In genomic region chr7:45155357-45155900, GRCh38 we compare ENCODE assay signal across 23 cellular contexts. TPM values are rescaled to one million over a fixed set of nuclear protein-coding genes. Genes with fewer than 3 reads are reported as not detected.
"Had no signal": no experiment of that assay in that cellular context is flagged by ENCODE, and none has a peak within 500 bp of the region (broad histone marks: within the 10 kb centered on the region; RNA-seq: fewer than 3 reads in every experiment).

No MANE protein-coding gene starts in this region.

- H3K27ac ChIP-seq: adrenal gland, ascending aorta, cardiac muscle cell, heart left ventricle, uterus had no signal

- H3K9me3 Mint-ChIP-seq: activated CD4-positive, alpha-beta memory T cell treated with anti-CD3 and anti-CD28 coated beads for 36 hours; activated CD4-positive, alpha-beta T cell treated with anti-CD3 and anti-CD28 coated beads, Interleukin-2, amount 10 ng/mL, durations not matched to agents 24 days and 14 days; activated naive CD8-positive, alpha-beta T cell treated with anti-CD3 and anti-CD28 coated beads for 36 hours; activated T-cell treated with anti-CD3 and anti-CD28 coated beads, Interleukin-2, amount 50 U/mL, for 24 hours; activated T-helper 17 cell treated with anti-CD3 and anti-CD28 coated beads, Interleukin-2, amount 50 U/mL, for 72 hours; effector memory CD8-positive, alpha-beta T cell; immature natural killer cell; mesothelial cell of epicardium; naive B cell; stimulated activated naive CD8-positive, alpha-beta T cell treated with anti-CD3 and anti-CD28 coated beads, Interleukin-15, Interleukin-2, amounts not matched to agents 100 ng/mL and 50 ng/mL, for 24 hours had no signal

- H3K9me3 ChIP-seq: adrenal gland, ascending aorta, heart left ventricle, uterus had no signal

- H3K4me3 ChIP-seq: adrenal gland, ascending aorta, cardiac muscle cell, heart left ventricle, uterus had no signal

- H3K27me3 ChIP-seq: ascending aorta had no signal

- H3K36me3 ChIP-seq: adrenal gland, ascending aorta, cardiac muscle cell, heart left ventricle, uterus had no signal

- H3K36me3 Mint-ChIP-seq: activated CD4-positive, alpha-beta memory T cell treated with anti-CD3 and anti-CD28 coated beads for 36 hours; activated naive CD8-positive, alpha-beta T cell treated with anti-CD3 and anti-CD28 coated beads for 36 hours; brain; immature natural killer cell; mesothelial cell of epicardium; naive B cell had no signal

- H3K4me1 ChIP-seq: adrenal gland had no signal

- DNase-seq: cortex of kidney had no signal

- H3K4me1 Mint-ChIP-seq: mesothelial cell of epicardium had no signal

- H3K27ac Mint-ChIP-seq: activated CD4-positive, alpha-beta memory T cell treated with anti-CD3 and anti-CD28 coated beads for 36 hours; activated CD4-positive, alpha-beta T cell treated with anti-CD3 and anti-CD28 coated beads, Interleukin-2, amount 10 ng/mL, durations not matched to agents 24 days and 14 days; activated naive CD8-positive, alpha-beta T cell treated with anti-CD3 and anti-CD28 coated beads for 36 hours; activated T-cell treated with anti-CD3 and anti-CD28 coated beads, Interleukin-2, amount 50 U/mL, for 24 hours; activated T-helper 17 cell treated with anti-CD3 and anti-CD28 coated beads, Interleukin-2, amount 50 U/mL, for 72 hours; effector memory CD8-positive, alpha-beta T cell; immature natural killer cell; mesothelial cell of epicardium; stimulated activated naive CD8-positive, alpha-beta T cell treated with anti-CD3 and anti-CD28 coated beads, Interleukin-15, Interleukin-2, amounts not matched to agents 100 ng/mL and 50 ng/mL, for 24 hours; type B pancreatic cell had no signal

- H3K4me3 Mint-ChIP-seq: activated CD4-positive, alpha-beta memory T cell treated with anti-CD3 and anti-CD28 coated beads for 36 hours; activated CD4-positive, alpha-beta T cell treated with anti-CD3 and anti-CD28 coated beads, Interleukin-2, amount 10 ng/mL, durations not matched to agents 24 days and 14 days; activated naive CD8-positive, alpha-beta T cell treated with anti-CD3 and anti-CD28 coated beads for 36 hours; activated T-cell treated with anti-CD3 and anti-CD28 coated beads, Interleukin-2, amount 50 U/mL, for 24 hours; activated T-helper 17 cell treated with anti-CD3 and anti-CD28 coated beads, Interleukin-2, amount 50 U/mL, for 72 hours; brain; effector memory CD8-positive, alpha-beta T cell; immature natural killer cell; mesothelial cell of epicardium; neural crest cell; stimulated activated naive CD8-positive, alpha-beta T cell treated with anti-CD3 and anti-CD28 coated beads, Interleukin-15, Interleukin-2, amounts not matched to agents 100 ng/mL and 50 ng/mL, for 24 hours; type B pancreatic cell had no signal

RNA-seq across cellular contexts. Expression of gene RAMP3, which starts 2.2 kb away (rescaled TPM):
- total RNA-seq: activated CD4-positive, alpha-beta memory T cell treated with anti-CD3 and anti-CD28 coated beads for 36 hours; activated CD4-positive, alpha-beta T cell treated with anti-CD3 and anti-CD28 coated beads, Interleukin-2, amount 10 ng/mL, durations not matched to agents 24 days and 14 days; activated CD8-positive, alpha-beta memory T cell treated with anti-CD3 and anti-CD28 coated beads for 36 hours; activated naive CD8-positive, alpha-beta T cell treated with anti-CD3 and anti-CD28 coated beads for 36 hours; activated T-helper 17 cell treated with anti-CD3 and anti-CD28 coated beads, Interleukin-2, amount 50 U/mL, for 72 hours; cardiac muscle cell; endothelial cell of umbilical vein; kidney epithelial cell; mesothelial cell of epicardium; neural crest cell; T-helper 2 cell treated with Interferon-gamma antibody and Interleukin-4, amounts not matched to agents 100 ng/mL and 5 ng/mL, for 36 hours had no signal
- polyA plus RNA-seq: cardiac muscle cell, endothelial cell of umbilical vein, immature natural killer cell had no signal
